Comparison of ENCODE assay signal across 23 cellular contexts in genomic region chr9:124395826-124396225, GRCh38. TPM values are rescaled to one million over a fixed set of nuclear protein-coding genes. Genes with fewer than 3 reads are reported as not detected.
A peak's percentile ranks its signal among the peaks of the same experiment; 100 is the strongest.
DNase-seq lines count a peak whose midpoint lies in the region; ATAC-seq, FAIRE-seq and TF ChIP-seq lines count a peak whose summit lies in the region.
"Had no signal": no experiment of that assay in that cellular context is flagged by ENCODE, and none has a peak within 500 bp of the region (broad histone marks: within the 10 kb centered on the region; RNA-seq: fewer than 3 reads in every experiment).

No MANE protein-coding gene starts in this region.

- no peak overlapping the region for H3K27ac ChIP-seq in BLaER1
- peak overlapping the region; percentile 98 for H3K27ac ChIP-seq in HL-60 (replicated peaks)
- no peak overlapping the region for H3K27ac ChIP-seq in trophoblast cell (ENCODE audit: low read depth, low read length)

- no peaks in the 10 kb centered on the region for H3K9me3 ChIP-seq in BLaER1
- H3K9me3 ChIP-seq in trophoblast cell (ENCODE audit: insufficient read depth, low read depth, low read length): no peaks in the 10 kb centered on the region
- H3K9me3 ChIP-seq: A549, BE2C had no signal

- H3K23ac ChIP-seq in trophoblast cell (ENCODE audit: low read length): no peak overlapping the region

- no peak for ATAC-seq in esophagus mucosa
- ATAC-seq: A549 had no signal

- peak overlapping the region; percentile 78 for H3K18ac ChIP-seq in trophoblast cell (ENCODE audit: low read length)

- no peak overlapping the region for H3K4me3 ChIP-seq in BLaER1
- H3K4me3 ChIP-seq in HL-60 (replicated peaks; ENCODE audit: insufficient read depth, low read length): no peak overlapping the region
- no peak overlapping the region for H3K4me3 ChIP-seq in choroid plexus epithelial cell (ENCODE audit: low read depth, low read length)
- no peak overlapping the region for H3K4me3 ChIP-seq in trophoblast cell (ENCODE audit: low read depth, low read length)
- H3K4me3 ChIP-seq: A549 had no signal

- WGBS in trophoblast cell (ENCODE audit: extremely low coverage, insufficient coverage, insufficient read length): no CpG with 5 or more reads among the region's 4 CpGs

- H4K8ac ChIP-seq in trophoblast cell (ENCODE audit: low read depth, low read length): no peak overlapping the region

- H3K9ac ChIP-seq in BLaER1: 0 out of 2 replicates have a peak overlapping the region, but pooled peaks have one; percentile 43
- no peak overlapping the region for H3K9ac ChIP-seq in trophoblast cell (ENCODE audit: low read length)

- H3K36me3 ChIP-seq in BLaER1: peaks cover 85% of the 10 kb centered on the region
- H3K36me3 ChIP-seq in trophoblast cell (ENCODE audit: control insufficient read depth in 1 of 2, insufficient read depth in 2 of 2, low read length in 2 of 2): peaks cover 19 to 21% of the 10 kb centered on the region in 2 experiments

- H3K27me3 ChIP-seq in BLaER1 (no peaks in the 10 kb centered on the region), HL-60 (ENCODE audit: insufficient read depth, poor library complexity, severe bottlenecking) (no peaks in the 10 kb centered on the region), trophoblast cell (ENCODE audit: insufficient read depth, low read length) (no peaks in the 10 kb centered on the region)
- H3K27me3 ChIP-seq: BE2C had no signal

- H2BK5ac ChIP-seq in trophoblast cell (ENCODE audit: low read depth, low read length, poor library complexity): no peak overlapping the region

- no peaks in the 10 kb centered on the region for H3K79me1 ChIP-seq in trophoblast cell (ENCODE audit: low read length)

- H3K4me1 ChIP-seq in BLaER1: peaks cover 14% of the 10 kb centered on the region
- peaks cover 15 to 22% of the 10 kb centered on the region in 2 experiments for H3K4me1 ChIP-seq in trophoblast cell (ENCODE audit: control insufficient read depth in 1 of 2, insufficient read depth in 2 of 2, low read length in 2 of 2)

- H3K4me2 ChIP-seq in BLaER1 (no peak overlapping the region), trophoblast cell (ENCODE audit: low read length) (no peak overlapping the region)
- H3K4me2 ChIP-seq: A549 had no signal

- peaks cover 100% of the 10 kb centered on the region for H4K20me1 ChIP-seq in BLaER1

- no peak overlapping the region for H4K12ac ChIP-seq in trophoblast cell (ENCODE audit: low read depth, low read length)

- no peak overlapping the region for H2AFZ ChIP-seq in trophoblast cell (ENCODE audit: insufficient read depth, low read length, poor library complexity)

- peaks cover 3% of the 10 kb centered on the region for H3K79me2 ChIP-seq in trophoblast cell (ENCODE audit: control insufficient read depth, insufficient read depth, low read length, poor library complexity)

- peak overlapping the region; percentile 59 for H3K4ac ChIP-seq in trophoblast cell (ENCODE audit: low read depth, low read length)

- H2BK12ac ChIP-seq in trophoblast cell (ENCODE audit: low read length): no peak overlapping the region

- no peak overlapping the region for H4K91ac ChIP-seq in trophoblast cell (ENCODE audit: low read depth, low read length)

- TF ChIP-seq CTCF in HL-60 (IDR thresholded peaks at IDR 0.05; ENCODE audit: insufficient read depth, low read length): no peak
- TF ChIP-seq CTCF in choroid plexus epithelial cell (conservative IDR thresholded peaks at IDR 0.05; ENCODE audit: low read depth, low read length): no peak

- no peak overlapping the region for H3K14ac ChIP-seq in trophoblast cell (ENCODE audit: low read length)

- H2BK120ac ChIP-seq in trophoblast cell (ENCODE audit: insufficient read depth, low read length, poor library complexity): no peak overlapping the region

- DNase-seq in HL-60 (ENCODE audit: low read depth in 1 of 2, low spot score in 1 of 2) (no peak), choroid plexus epithelial cell (ENCODE audit: low read depth) (peak; percentile 66), trophoblast cell (no peak), NCI-H146 treated with DMSO at 0.1 percent for 48 hours (lab: John Stamatoyannopoulos, UW; ENCODE audit: unreplicated experiment) (no peak), frontal cortex (ENCODE audit: low spot score in 2 of 2) (no peak)
- DNase-seq: 8988T; ACHN; AML-193; BE2C; C1 segment of cervical spinal cord; Calu3; CD4-positive, alpha-beta memory T cell; COR-L47; DMS53; DND-41; H7; HCEC 1CT had no signal

- FAIRE-seq in frontal cortex (lab: Jason Lieb, UNC): no peak
- FAIRE-seq: A549, G401.6, GM12892, H1 had no signal

- no peak overlapping the region for H2AK5ac ChIP-seq in trophoblast cell (ENCODE audit: low read length)

RNA-seq across cellular contexts. Expression of gene PSMB7, which starts 19.4 kb away (rescaled TPM):
- polyA plus RNA-seq in trophoblast cell (2013): 285 and 290 TPM in 2 replicates
- 140 TPM for total RNA-seq in esophagus mucosa
- total RNA-seq in frontal cortex: 181 TPM

RNA-seq across cellular contexts. Expression of gene ADGRD2, which starts 54.4 kb away (rescaled TPM):
- polyA plus RNA-seq in trophoblast cell (2013): not detected in 2 replicates
- total RNA-seq in esophagus mucosa (0.08 TPM), frontal cortex (not detected)
- total RNA-seq: Calu3; CD4-positive, alpha-beta memory T cell; H7 had no signal
- polyA plus RNA-seq: A549; CD4-positive, alpha-beta memory T cell had no signal
